10 cellular contexts compared by ENCODE assay signal in the genomic region with DNA sequence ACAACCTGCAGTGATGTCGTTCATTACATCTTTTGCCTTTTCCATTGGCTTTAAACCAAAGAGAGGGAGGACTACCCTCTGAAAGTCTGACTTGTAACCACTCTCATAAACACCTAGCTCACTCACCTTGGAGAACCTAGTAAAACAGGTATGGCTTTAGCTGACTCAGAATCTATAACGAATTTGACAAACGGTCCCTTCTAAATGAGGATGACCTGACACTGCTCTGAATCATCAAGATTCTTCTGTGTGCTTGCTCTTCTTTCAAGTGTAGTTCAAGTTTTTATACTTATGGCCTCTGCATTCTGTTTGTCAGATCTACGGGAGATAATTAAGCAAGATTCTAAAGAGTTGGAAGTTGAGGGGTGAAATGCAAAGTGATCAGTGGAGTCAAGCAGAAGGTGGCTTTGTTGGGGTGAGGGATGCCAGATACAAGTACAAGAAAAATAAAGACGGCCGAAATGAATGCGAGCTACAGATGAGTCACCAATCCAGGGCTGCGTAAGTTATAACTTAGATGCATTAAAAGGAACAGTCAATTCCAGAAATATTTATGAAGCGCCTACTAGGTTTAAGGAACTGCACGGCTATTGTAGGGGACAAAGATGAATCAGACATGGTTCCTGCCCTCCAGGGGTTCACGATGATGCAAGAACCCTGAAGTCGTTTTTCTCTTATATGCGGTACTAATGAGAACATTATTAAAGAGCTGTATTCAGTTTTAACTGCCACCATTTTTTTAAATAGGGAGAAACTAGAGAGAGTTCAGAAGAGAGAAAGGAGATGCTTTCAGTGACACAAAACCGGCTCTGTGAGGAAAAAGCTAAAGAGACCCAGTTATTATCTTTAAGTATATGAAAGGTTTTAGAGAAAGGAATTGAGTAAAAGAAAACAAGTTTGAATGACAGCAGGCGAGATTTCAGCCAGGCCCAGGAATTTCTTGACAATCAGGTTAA. TPM values are rescaled to one million over a fixed set of nuclear protein-coding genes. Genes with fewer than 3 reads are reported as not detected.
A peak's percentile ranks its signal among the peaks of the same experiment; 100 is the strongest.
DNase-seq lines count a peak whose midpoint lies in the region; ATAC-seq and TF ChIP-seq lines count a peak whose summit lies in the region.
"Had no signal": no experiment of that assay in that cellular context is flagged by ENCODE, and none has a peak within 500 bp of the region (broad histone marks: within the 10 kb centered on the region; RNA-seq: fewer than 3 reads in every experiment).

No MANE protein-coding gene starts in this region.

- H3K9me3 Mint-ChIP-seq in activated naive CD4-positive, alpha-beta T cell treated with anti-CD3 and anti-CD28 coated beads, Interleukin-2, amount 50 U/mL, for 72 hours = no peaks in the 10 kb centered on the region
- no peaks in the 10 kb centered on the region for H3K9me3 Mint-ChIP-seq in activated T-helper 2 cell treated with anti-CD3 and anti-CD28 coated beads, Interferon-gamma antibody, Interleukin-2, Interleukin-4, amounts not matched to agents 10 μg/mL and 5 μg/mL and 100 μg/mL, durations not matched to agents 14 hours and 24 hours and 36 hours

- no peaks in the 10 kb centered on the region for H3K27me3 Mint-ChIP-seq in activated T-helper 2 cell treated with anti-CD3 and anti-CD28 coated beads, Interferon-gamma antibody, Interleukin-2, Interleukin-4, amounts not matched to agents 10 μg/mL and 5 μg/mL and 100 μg/mL, durations not matched to agents 14 hours and 24 hours and 36 hours (ENCODE audit: low read depth)

- no peak overlapping the region for H3K4me3 ChIP-seq in foreskin fibroblast (ENCODE audit: low read depth in 1 of 2, low read length in 2 of 2)

- intact Hi-C loops in activated T-helper 2 cell treated with anti-CD3 and anti-CD28 coated beads, Interferon-gamma antibody, Interleukin-2, Interleukin-4, amounts not matched to agents 10 μg/mL and 5 μg/mL and 100 μg/mL, durations not matched to agents 14 hours and 24 hours and 36 hours (cut with micrococcal nuclease) = loop anchor here (5.0 kb wide), 1 partner anchor 406 kb away; a partner anchor contains a TSS

- H3K36me3 Mint-ChIP-seq in activated naive CD4-positive, alpha-beta T cell treated with anti-CD3 and anti-CD28 coated beads, Interleukin-2, amount 50 U/mL, for 72 hours = peaks cover 0 to 24% of the 10 kb centered on the region in 2 donors
- H3K36me3 Mint-ChIP-seq in activated T-helper 2 cell treated with anti-CD3 and anti-CD28 coated beads, Interferon-gamma antibody, Interleukin-2, Interleukin-4, amounts not matched to agents 10 μg/mL and 5 μg/mL and 100 μg/mL, durations not matched to agents 14 hours and 24 hours and 36 hours (ENCODE audit: low read depth) = peaks cover 44% of the 10 kb centered on the region

- peak; percentile 29 to 63 for ATAC-seq in activated naive CD4-positive, alpha-beta T cell treated with anti-CD3 and anti-CD28 coated beads, Interleukin-2, amount 50 U/mL, for 72 hours
- ATAC-seq in GM18867 (IDR thresholded peaks at IDR 0.05; ENCODE audit: unreplicated experiment) = no peak
- ATAC-seq: left cardiac atrium had no signal

- H3K4me3 Mint-ChIP-seq in activated T-helper 2 cell treated with anti-CD3 and anti-CD28 coated beads, Interferon-gamma antibody, Interleukin-2, Interleukin-4, amounts not matched to agents 10 μg/mL and 5 μg/mL and 100 μg/mL, durations not matched to agents 14 hours and 24 hours and 36 hours (ENCODE audit: low read depth) = no peak overlapping the region

- TF ChIP-seq CTCF in foreskin fibroblast (IDR thresholded peaks at IDR 0.05; ENCODE audit: low read depth, low read length) = no peak

- peaks cover 77% of the 10 kb centered on the region for H3K4me1 Mint-ChIP-seq in activated T-helper 2 cell treated with anti-CD3 and anti-CD28 coated beads, Interferon-gamma antibody, Interleukin-2, Interleukin-4, amounts not matched to agents 10 μg/mL and 5 μg/mL and 100 μg/mL, durations not matched to agents 14 hours and 24 hours and 36 hours (ENCODE audit: low read depth)

- DNase-seq in activated naive CD4-positive, alpha-beta T cell treated with anti-CD3 and anti-CD28 coated beads, Interleukin-2, amount 50 U/mL, for 72 hours (ENCODE audit: low spot score in 2 of 2) = no peak
- no peak for DNase-seq in activated naive CD4-positive, alpha-beta T cell treated with Interleukin-2 at 50 U/mL for 16 hours
- no peak for DNase-seq in activated T-helper 2 cell treated with anti-CD3 and anti-CD28 coated beads, Interferon-gamma antibody, Interleukin-2, Interleukin-4, amounts not matched to agents 10 μg/mL and 5 μg/mL and 100 μg/mL, durations not matched to agents 14 hours and 24 hours and 36 hours (ENCODE audit: low spot score)
- peak; percentile 58 to 88 for DNase-seq in foreskin fibroblast
- DNase-seq in SW 1271 (lab: John Stamatoyannopoulos, UW) = no peak
- no peak for DNase-seq in AG08396 (ENCODE audit: low spot score)
- no peak for DNase-seq in NCI-H524 treated with DMSO at 0.1 percent for 48 hours (lab: John Stamatoyannopoulos, UW)
- DNase-seq: left cardiac atrium, NCI-H1436 had no signal

- H3K27ac Mint-ChIP-seq in activated naive CD4-positive, alpha-beta T cell treated with anti-CD3 and anti-CD28 coated beads, Interleukin-2, amount 50 U/mL, for 72 hours = peak overlapping the region in 1 of 2 donors; percentile 44
- H3K27ac Mint-ChIP-seq in activated T-helper 2 cell treated with anti-CD3 and anti-CD28 coated beads, Interferon-gamma antibody, Interleukin-2, Interleukin-4, amounts not matched to agents 10 μg/mL and 5 μg/mL and 100 μg/mL, durations not matched to agents 14 hours and 24 hours and 36 hours = peak overlapping the region; percentile 61

RNA-seq across cellular contexts. Expression of a gene that starts 6.5 kb away (rescaled TPM):
- 10 to 100 TPM; 12.8 to 20.9 TPM for total RNA-seq in activated naive CD4-positive, alpha-beta T cell treated with anti-CD3 and anti-CD28 coated beads, Interleukin-2, amount 50 U/mL, for 72 hours
- 27.6 and 27.7 TPM in 2 replicates for total RNA-seq in activated T-helper 2 cell treated with anti-CD3 and anti-CD28 coated beads, Interferon-gamma antibody, Interleukin-2, Interleukin-4, amounts not matched to agents 10 μg/mL and 5 μg/mL and 100 μg/mL, durations not matched to agents 14 hours and 24 hours and 36 hours

RNA-seq across cellular contexts. Expression of a gene that starts 57.8 kb away (rescaled TPM):
- 1 to 10 TPM; 1.4 to 5.8 TPM for total RNA-seq in activated naive CD4-positive, alpha-beta T cell treated with anti-CD3 and anti-CD28 coated beads, Interleukin-2, amount 50 U/mL, for 72 hours
- total RNA-seq in activated T-helper 2 cell treated with anti-CD3 and anti-CD28 coated beads, Interferon-gamma antibody, Interleukin-2, Interleukin-4, amounts not matched to agents 10 μg/mL and 5 μg/mL and 100 μg/mL, durations not matched to agents 14 hours and 24 hours and 36 hours = 1.7 and 2.0 TPM in 2 replicates

Comparison
In these comparisons a context has a peak if more than half of its experiments do, and no peak if none do; other contexts are left out.
1. DNase-seq: peak in foreskin fibroblast (2 of 2); none in activated naive CD4-positive, alpha-beta T cell treated with anti-CD3 and anti-CD28 coated beads, Interleukin-2, amount 50 U/mL, for 72 hours (0 of 2), activated naive CD4-positive, alpha-beta T cell treated with Interleukin-2 at 50 U/mL for 16 hours (single experiment), activated T-helper 2 cell treated with anti-CD3 and anti-CD28 coated beads, Interferon-gamma antibody, Interleukin-2, Interleukin-4, amounts not matched to agents 10 μg/mL and 5 μg/mL and 100 μg/mL, durations not matched to agents 14 hours and 24 hours and 36 hours (single experiment), SW 1271 (0 of 2), AG08396 (single experiment) and NCI-H524 treated with DMSO at 0.1 percent for 48 hours (single experiment).